In the genomic region with DNA sequence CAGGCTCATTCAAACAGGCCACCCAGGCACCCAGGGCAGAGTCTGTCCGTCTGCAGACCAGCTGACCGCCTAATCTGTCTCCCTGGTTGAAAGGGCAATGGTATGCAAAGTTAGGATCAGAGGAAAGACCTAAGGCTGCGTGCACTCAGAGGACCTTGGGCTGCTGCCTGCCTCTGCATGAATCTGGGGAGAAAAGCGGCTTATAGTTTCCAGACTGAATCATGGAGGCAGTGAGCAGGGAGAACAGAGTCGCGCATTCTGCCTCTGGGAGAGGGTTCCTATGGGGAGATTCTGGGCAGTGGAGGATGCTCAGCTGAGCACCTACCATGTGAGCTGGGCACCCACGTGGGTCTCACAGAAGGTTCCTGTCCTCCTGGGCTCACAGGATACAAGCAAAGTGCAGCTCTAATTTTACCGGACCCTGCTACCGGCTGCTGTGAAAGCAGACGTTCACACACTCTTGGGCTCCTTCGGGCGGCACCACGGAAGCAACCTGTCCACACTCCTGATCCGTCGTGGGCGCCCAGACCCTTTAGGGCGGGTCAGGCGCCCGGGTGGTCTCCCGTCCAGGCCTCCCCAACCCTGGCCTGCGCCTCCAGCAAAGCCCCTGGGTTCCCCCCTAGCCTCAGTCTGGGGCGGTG, we compare ENCODE assay signal across 8 cellular contexts. TPM values are rescaled to one million over a fixed set of nuclear protein-coding genes. Genes with fewer than 3 reads are reported as not detected.
DNase-seq lines count a peak whose midpoint lies in the region; ATAC-seq and TF ChIP-seq lines count a peak whose summit lies in the region.

No MANE protein-coding gene starts in this region.

- H3K4me2 ChIP-seq in neural progenitor cell: peak overlapping the region; percentile 94

- peaks cover 3% of the 10 kb centered on the region for H3K27me3 Mint-ChIP-seq in activated CD4-positive, alpha-beta memory T cell treated with anti-CD3 and anti-CD28 coated beads, Interleukin-2, amount 10 ng/mL, durations not matched to agents 7 days and 5 days
- peaks cover 6% of the 10 kb centered on the region for H3K27me3 Mint-ChIP-seq in neural progenitor cell (ENCODE audit: insufficient read depth, low read depth)

- peaks cover 6% of the 10 kb centered on the region for H4K20me1 ChIP-seq in neural progenitor cell (ENCODE audit: low read depth)

- H3K9ac ChIP-seq in neural progenitor cell: no peak overlapping the region

- no peaks in the 10 kb centered on the region for H3K36me3 ChIP-seq in neural progenitor cell

- POLR2A ChIA-PET in activated CD4-positive, alpha-beta memory T cell treated with anti-CD3 and anti-CD28 coated beads, Interleukin-2, amount 10 ng/mL, durations not matched to agents 7 days and 5 days (lab: Charles Lee): interaction anchor here (1.1 kb wide), 1 partner anchor 53 kb away, joined by 3 read pairs; no protein-coding TSS in a partner anchor

- H3K9me3 ChIP-seq in neural progenitor cell (ENCODE audit: low read depth): no peaks in the 10 kb centered on the region

- CTCF ChIA-PET in activated CD4-positive, alpha-beta memory T cell treated with anti-CD3 and anti-CD28 coated beads, Interleukin-2, amount 10 ng/mL, durations not matched to agents 7 days and 5 days (lab: Charles Lee): no interaction called here

- H3K4me1 ChIP-seq in neural progenitor cell: peaks cover 5% of the 10 kb centered on the region

- H3K9me3 Mint-ChIP-seq in activated CD4-positive, alpha-beta memory T cell treated with anti-CD3 and anti-CD28 coated beads, Interleukin-2, amount 10 ng/mL, durations not matched to agents 7 days and 5 days: no peaks in the 10 kb centered on the region
- peaks cover 6% of the 10 kb centered on the region for H3K9me3 Mint-ChIP-seq in neural progenitor cell

- H3K4me3 ChIP-seq in fibroblast of pulmonary artery (replicated peaks; ENCODE audit: low read depth, low read length): peak overlapping the region; percentile 62
- H3K4me3 ChIP-seq in neural progenitor cell: peak overlapping the region; percentile 75

- no peak overlapping the region for H3K27ac Mint-ChIP-seq in activated CD4-positive, alpha-beta memory T cell treated with anti-CD3 and anti-CD28 coated beads, Interleukin-2, amount 10 ng/mL, durations not matched to agents 7 days and 5 days
- H3K27ac Mint-ChIP-seq in neural progenitor cell: no peak overlapping the region

- H3K27me3 ChIP-seq in neural progenitor cell: peaks cover 23% of the 10 kb centered on the region

- peak; percentile 20 for ATAC-seq in GM21381 (IDR thresholded peaks at IDR 0.05; ENCODE audit: unreplicated experiment)

- no peaks in the 10 kb centered on the region for H3K36me3 Mint-ChIP-seq in activated CD4-positive, alpha-beta memory T cell treated with anti-CD3 and anti-CD28 coated beads, Interleukin-2, amount 10 ng/mL, durations not matched to agents 7 days and 5 days (ENCODE audit: low read depth)
- no peaks in the 10 kb centered on the region for H3K36me3 Mint-ChIP-seq in neural progenitor cell

- peak overlapping the region; percentile 65 for H3K4me3 Mint-ChIP-seq in activated CD4-positive, alpha-beta memory T cell treated with anti-CD3 and anti-CD28 coated beads, Interleukin-2, amount 10 ng/mL, durations not matched to agents 7 days and 5 days
- H3K4me3 Mint-ChIP-seq in neural progenitor cell: peak overlapping the region; percentile 89

- TF ChIP-seq CTCF in fibroblast of pulmonary artery (IDR thresholded peaks at IDR 0.05; ENCODE audit: low read length, missing control alignments) (no peak), neural progenitor cell (IDR thresholded peaks at IDR 0.05) (no peak)

- H3K4me1 Mint-ChIP-seq in activated CD4-positive, alpha-beta memory T cell treated with anti-CD3 and anti-CD28 coated beads, Interleukin-2, amount 10 ng/mL, durations not matched to agents 7 days and 5 days: peaks cover 20% of the 10 kb centered on the region
- peaks cover 23% of the 10 kb centered on the region for H3K4me1 Mint-ChIP-seq in neural progenitor cell

- H3F3A ChIP-seq in neural progenitor cell (ENCODE audit: low read depth): peaks cover 16% of the 10 kb centered on the region

- no peak overlapping the region for H3K27ac ChIP-seq in neural progenitor cell

- H2AFZ ChIP-seq in neural progenitor cell (replicated peaks): peak overlapping the region; percentile 95

- H3K79me2 ChIP-seq in neural progenitor cell (ENCODE audit: low read depth): no peaks in the 10 kb centered on the region

- DNase-seq in EL: peak; percentile 38
- DNase-seq in HT-29 (ENCODE audit: low spot score): peak; percentile 45
- peak; percentile 22 for DNase-seq in activated CD4-positive, alpha-beta memory T cell treated with anti-CD3 and anti-CD28 coated beads, Interleukin-2, amount 10 ng/mL, durations not matched to agents 7 days and 5 days
- DNase-seq in fibroblast of pulmonary artery (ENCODE audit: low read depth): peak; percentile 21
- peak; percentile 56 for DNase-seq in neural progenitor cell (ENCODE audit: low spot score)
- DNase-seq in mesenteric fat pad (ENCODE audit: low spot score): no peak
- no peak for DNase-seq in HuH-7.5 (ENCODE audit: low spot score)

RNA-seq across cellular contexts. Expression of a gene that starts 0.8 kb away (rescaled TPM):
- 83.9 and 84.9 TPM in 2 replicates for total RNA-seq in HT-29 (2014; rRNA removed; shearing (Covaris generic))
- total RNA-seq in activated CD4-positive, alpha-beta memory T cell treated with anti-CD3 and anti-CD28 coated beads, Interleukin-2, amount 10 ng/mL, durations not matched to agents 7 days and 5 days: 1 to 10 TPM; 4.3 to 5.8 TPM
- 4.3 and 7.8 TPM in 2 replicates for total RNA-seq in neural progenitor cell (ENCODE audit: low replicate concordance)
- 135 TPM for total RNA-seq in mesenteric fat pad

RNA-seq across cellular contexts. Expression of a gene that starts 51.6 kb away (rescaled TPM):
- 1,727 and 1,789 TPM in 2 replicates for total RNA-seq in HT-29 (2014; rRNA removed; shearing (Covaris generic))
- total RNA-seq in activated CD4-positive, alpha-beta memory T cell treated with anti-CD3 and anti-CD28 coated beads, Interleukin-2, amount 10 ng/mL, durations not matched to agents 7 days and 5 days: 1,000 to 10,000 TPM; 1,545 to 1,580 TPM
- total RNA-seq in neural progenitor cell (ENCODE audit: low replicate concordance) (857 and 897 TPM in 2 replicates), mesenteric fat pad (1,241 TPM)

Comparison
In these comparisons a context has a peak if more than half of its experiments do, and no peak if none do; other contexts are left out.
1. DNase-seq: peak in EL (single experiment), HT-29 (single experiment), activated CD4-positive, alpha-beta memory T cell treated with anti-CD3 and anti-CD28 coated beads, Interleukin-2, amount 10 ng/mL, durations not matched to agents 7 days and 5 days (single experiment), fibroblast of pulmonary artery (single experiment) and neural progenitor cell (single experiment); none in mesenteric fat pad (single experiment) and HuH-7.5 (single experiment).